16 cellular contexts compared by ENCODE assay signal in the genomic region with DNA sequence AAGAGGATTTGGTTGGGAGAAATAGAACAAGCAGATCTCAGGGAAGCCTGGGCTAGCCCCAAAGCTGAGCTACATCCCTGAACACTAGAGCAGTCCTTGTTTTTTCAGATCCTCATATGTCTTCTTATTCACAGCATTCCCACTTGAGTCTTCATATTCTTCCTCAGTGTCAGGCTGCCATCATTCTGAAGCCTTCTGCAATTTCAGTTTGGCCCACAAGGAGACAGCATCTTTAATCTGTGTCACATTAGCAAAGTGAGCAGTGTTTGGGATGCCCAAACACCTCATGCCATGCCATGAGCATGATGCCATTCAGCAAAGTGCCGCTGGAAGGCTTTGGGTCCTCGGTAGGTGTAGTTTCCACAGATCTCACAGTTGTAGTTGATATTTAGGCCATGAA. TPM values are rescaled to one million over a fixed set of nuclear protein-coding genes. Genes with fewer than 3 reads are reported as not detected.
DNase-seq lines count a peak whose midpoint lies in the region; ATAC-seq, FAIRE-seq and TF ChIP-seq lines count a peak whose summit lies in the region.
"Had no signal": no experiment of that assay in that cellular context is flagged by ENCODE, and none has a peak within 500 bp of the region (broad histone marks: within the 10 kb centered on the region; RNA-seq: fewer than 3 reads in every experiment).

No MANE protein-coding gene starts in this region.

- H3K4me1 Mint-ChIP-seq in HFFc6 (ENCODE audit: low read depth) (peaks cover 40% of the 10 kb centered on the region), H9 (peaks cover 9 to 19% of the 10 kb centered on the region in 2 experiments)
- H3K4me1 Mint-ChIP-seq: IgD-negative memory B cell had no signal

- no peaks in the 10 kb centered on the region for H3K79me2 ChIP-seq in K562 (ENCODE audit: control insufficient read depth, insufficient read depth, low read length)
- H3K79me2 ChIP-seq in H9 (ENCODE audit: insufficient read depth, low read length), result no peaks in the 10 kb centered on the region

- no peak for TF ChIP-seq RAD21 in K562 (CRISPR knock-in tag; conservative IDR thresholded peaks at IDR 0.05 in 1 of 2, IDR thresholded peaks at IDR 0.05 in 1 of 2)

- H3K27me3 ChIP-seq in A673 (replicated peaks; ENCODE audit: insufficient read depth, low read depth, low read length, poor library complexity) (no peaks in the 10 kb centered on the region), K562 (ENCODE audit: control insufficient read depth in 2 of 2, insufficient read depth in 2 of 2, low read length in 2 of 2) (peaks cover 0 to 25% of the 10 kb centered on the region in 2 experiments; a peak in 3 of 5 replicates), H9 (ENCODE audit: insufficient read depth, low read length) (no peaks in the 10 kb centered on the region)
- H3K27me3 ChIP-seq: Peyer's patch had no signal

- TF ChIP-seq CTCF in A673 (conservative IDR thresholded peaks at IDR 0.05; ENCODE audit: low read depth, low read length) (0 out of 2 replicates have a peak, but pooled peaks have one; percentile 29), HFFc6 (IDR thresholded peaks at IDR 0.05) (peak; percentile 55), K562 (IDR thresholded peaks at IDR 0.05 in 2 of 3, conservative IDR thresholded peaks at IDR 0.05 in 1 of 3; ENCODE audit: insufficient read depth in 2 of 3, low read depth in 1 of 3, low read length in 3 of 3) (peak in 1 of 3 experiments; percentile 40; a peak in 1 of 6 replicates), fibroblast of the aortic adventitia (IDR thresholded peaks at IDR 0.05; ENCODE audit: insufficient read depth, low read length) (peak; percentile 9), H9 (conservative IDR thresholded peaks at IDR 0.05) (no peak; the same call in 2 of the 3 replicates)

- intact Hi-C loops in A673 (cut with micrococcal nuclease; ENCODE audit: unreplicated experiment) (no loop called here), K562 (cut with micrococcal nuclease) (no loop called here)

- H4K20me1 ChIP-seq in K562 (replicated peaks; ENCODE audit: control insufficient read depth, insufficient read depth, low read length) (no peaks in the 10 kb centered on the region), H9 (ENCODE audit: control insufficient read depth, insufficient read depth, insufficient read length) (peaks cover 2% of the 10 kb centered on the region)

- POLR2A ChIA-PET in A673 (lab: Charles Lee; ENCODE audit: low non-redundant PET), result no interaction called here
- POLR2A ChIA-PET in K562 (lab: Yijun Ruan, JAX), result interaction anchor here (0.6 kb wide), 1 partner anchor 12 kb away, joined by 4 read pairs; no protein-coding TSS in a partner anchor

- H3K56ac ChIP-seq in H9 (ENCODE audit: insufficient read length, low read depth, low read length), result no peak overlapping the region

- H3K36me3 Mint-ChIP-seq in HFFc6 (ENCODE audit: low read depth) (peaks cover 41% of the 10 kb centered on the region), H9 (ENCODE audit: insufficient read depth in 1 of 3, low read depth in 3 of 3) (peaks cover 5 to 51% (median 45%) of the 10 kb centered on the region in 3 experiments; a peak in 6 of 7 replicates)
- H3K36me3 Mint-ChIP-seq: IgD-negative memory B cell had no signal

- CTCF ChIA-PET in A673 (lab: Charles Lee), result interaction anchor here (0.7 kb wide), 1 partner anchor 86 kb away, joined by 13 read pairs; no protein-coding TSS in a partner anchor
- CTCF ChIA-PET in K562 (lab: Yijun Ruan, JAX; ENCODE audit: low intra/inter-chr PET ratio), result no interaction called here

- H3K4me2 ChIP-seq in K562 (ENCODE audit: insufficient read depth, low read length) (no peak overlapping the region), H9 (ENCODE audit: insufficient read depth, insufficient read length, low read length) (no peak overlapping the region)
- H3K4me2 ChIP-seq: A549 had no signal

- no peak overlapping the region for H3K23ac ChIP-seq in H9 (ENCODE audit: insufficient read length, low read depth, low read length)

- WGBS in K562 (ENCODE audit: insufficient coverage, low coverage, missing lambda C conversion rate), result 0% methylated on average over 2 of the region's 2 CpGs
- WGBS in H9 (ENCODE audit: extremely low coverage, insufficient read length, low lambda C conversion rate), result no CpG with 5 or more reads among the region's 2 CpGs

- H3K4me3 Mint-ChIP-seq in HFFc6 (no peak overlapping the region), H9 (no peak overlapping the region)
- H3K4me3 Mint-ChIP-seq: IgD-negative memory B cell had no signal

- no peak overlapping the region for H2BK120ac ChIP-seq in H9 (ENCODE audit: low read depth, low read length, poor library complexity, severe bottlenecking)

- no peak overlapping the region for H4K8ac ChIP-seq in H9 (replicated peaks; ENCODE audit: insufficient read length, low read depth, low read length)

- H4K5ac ChIP-seq in H9 (ENCODE audit: insufficient read length, low read depth, low read length), result no peak overlapping the region

- no peak overlapping the region for H2AK5ac ChIP-seq in H9 (ENCODE audit: insufficient read length, low read length)

- H3T11ph ChIP-seq in H9 (ENCODE audit: low read length), result no peak overlapping the region

- H3K9ac ChIP-seq in K562 (ENCODE audit: insufficient read depth in 1 of 2, low read depth in 2 of 2, low read length in 2 of 2) (no peak overlapping the region), H9 (ENCODE audit: extremely low read depth, insufficient read length, low read length) (no peak overlapping the region)

- no peak overlapping the region for H2BK5ac ChIP-seq in H9 (ENCODE audit: insufficient read length, low read length)

- H3K36me3 ChIP-seq in A673 (ENCODE audit: insufficient read depth, low read length, poor library complexity, severe bottlenecking), result no peaks in the 10 kb centered on the region
- no peaks in the 10 kb centered on the region for H3K36me3 ChIP-seq in K562 (ENCODE audit: control insufficient read depth, insufficient read depth, low read length)

- H3K23me2 ChIP-seq in H9 (ENCODE audit: insufficient read length, low read depth, low read length, poor library complexity, severe bottlenecking), result no peaks in the 10 kb centered on the region

- H3K9me3 Mint-ChIP-seq in HFFc6, result no peaks in the 10 kb centered on the region
- H3K9me3 Mint-ChIP-seq in H9, result no peaks in the 10 kb centered on the region
- H3K9me3 Mint-ChIP-seq: IgD-negative memory B cell had no signal

- no peak for TF ChIP-seq EP300 in K562 (IDR thresholded peaks at IDR 0.05; ENCODE audit: low read length)

- BruUV-seq in A673 (replicated peaks; lab: Mats Ljungman, UMichigan) (no TSS peak), K562 (replicated peaks; lab: Mats Ljungman, UMichigan) (no TSS peak)

- H3K27ac Mint-ChIP-seq in HFFc6, result no peak overlapping the region
- H3K27ac Mint-ChIP-seq in H9, result no peak overlapping the region
- H3K27ac Mint-ChIP-seq: IgD-negative memory B cell had no signal

- H3K9me3 ChIP-seq in A673 (ENCODE audit: low read depth, low read length, poor library complexity, severe bottlenecking) (no peaks in the 10 kb centered on the region), K562 (replicated peaks; ENCODE audit: control insufficient read depth, insufficient read depth, low read depth, low read length) (no peaks in the 10 kb centered on the region), H9 (ENCODE audit: control insufficient read depth, low read depth, low read length) (no peaks in the 10 kb centered on the region)
- H3K9me3 ChIP-seq: A549, Peyer's patch had no signal

- H3K4me1 ChIP-seq in A673 (ENCODE audit: insufficient read depth, low read length, poor library complexity, severe bottlenecking) (no peaks in the 10 kb centered on the region), K562 (replicated peaks in 1 of 2; ENCODE audit: control insufficient read depth in 2 of 2, insufficient read depth in 2 of 2, low read length in 2 of 2) (no peaks in the 10 kb centered on the region), H9 (ENCODE audit: insufficient read depth, low read length) (no peaks in the 10 kb centered on the region)
- H3K4me1 ChIP-seq: Peyer's patch had no signal

- H3K4ac ChIP-seq in H9 (ENCODE audit: low read depth, low read length), result no peak overlapping the region

- no peaks in the 10 kb centered on the region for H3K79me1 ChIP-seq in H9 (ENCODE audit: insufficient read depth, low read depth, low read length, poor library complexity, severe bottlenecking)

- no peak overlapping the region for H2BK12ac ChIP-seq in H9 (ENCODE audit: insufficient read length, low read depth, low read length)

- no peaks in the 10 kb centered on the region for H3K9me1 ChIP-seq in K562 (ENCODE audit: control insufficient read depth, insufficient read depth, low read length)

- H3K14ac ChIP-seq in H9 (ENCODE audit: insufficient read depth, low read length), result no peak overlapping the region

- H3K27ac ChIP-seq in A673 (ENCODE audit: low read depth, low read length, poor library complexity, severe bottlenecking) (no peak overlapping the region), K562 (ENCODE audit: extremely low read depth, low read depth, low read length) (no peak overlapping the region), H9 (ENCODE audit: insufficient read length, low read depth, low read length) (no peak overlapping the region)
- H3K27ac ChIP-seq: A549, Peyer's patch had no signal

- H3K4me3 ChIP-seq in A673 (ENCODE audit: low read depth, low read length, poor library complexity, severe bottlenecking) (no peak overlapping the region), K562 (no peak overlapping the region), fibroblast of the aortic adventitia (ENCODE audit: low read depth, low read length) (no peak overlapping the region)
- H3K4me3 ChIP-seq: A549, Peyer's patch had no signal

- ATAC-seq in K562 (peak; percentile 23; the same call in 1 of the 3 replicates), GM18868 (IDR thresholded peaks at IDR 0.05; ENCODE audit: unreplicated experiment) (no peak)

- no peak overlapping the region for H4K91ac ChIP-seq in H9 (ENCODE audit: insufficient read length, low read depth, low read length)

- no peak overlapping the region for H2BK20ac ChIP-seq in H9 (ENCODE audit: low read depth, low read length, poor library complexity, severe bottlenecking)

- no peak for FAIRE-seq in K562 (lab: Jason Lieb, UNC)
- FAIRE-seq: A549, H54 had no signal

- no peak for DNase-seq in A673 (ENCODE audit: low spot score)
- DNase-seq in HFFc6, result no peak
- DNase-seq in K562 (ENCODE audit: extremely low read depth in 1 of 4, low spot score in 3 of 4), result no peak
- no peak for DNase-seq in fibroblast of the aortic adventitia (ENCODE audit: low read depth)
- no peak for DNase-seq in H9
- DNase-seq in SHP77 (lab: John Stamatoyannopoulos, UW), result no peak
- DNase-seq in HuH-7.5 (ENCODE audit: low spot score), result no peak
- DNase-seq: NCI-H1048, NCI-H345, NCI-H69, Peyer's patch, Right ventricle myocardium superior had no signal

- no peak for TF ChIP-seq POLR2A in K562 (conservative IDR thresholded peaks at IDR 0.05)

- H3K18ac ChIP-seq in H9 (ENCODE audit: insufficient read length, low read depth, low read length), result no peak overlapping the region

- H2AFZ ChIP-seq in K562 (ENCODE audit: low read depth, low read length), result no peak overlapping the region
- no peak overlapping the region for H2AFZ ChIP-seq in H9 (ENCODE audit: low read length)

- H3K27me3 Mint-ChIP-seq in HFFc6 (ENCODE audit: insufficient read depth) (peaks cover 1% of the 10 kb centered on the region), H9 (ENCODE audit: low read depth) (no peaks in the 10 kb centered on the region)
- H3K27me3 Mint-ChIP-seq: IgD-negative memory B cell had no signal

- no peak overlapping the region for H2BK15ac ChIP-seq in H9 (ENCODE audit: low read depth, low read length)

- in situ Hi-C loops in K562 (cut with MboI), result no loop called here

RNA-seq across cellular contexts. Expression of a gene that starts 56.6 kb away (rescaled TPM):
- total RNA-seq in A673 (2021) (0.13 and 0.31 TPM in 2 replicates), K562 (2014; rRNA removed) (not detected in 2 replicates), K562 (2014; rRNA removed; fragmentation: Illumina TruSeq; extraction: Trizol) (not detected in 2 replicates), K562 (2015; rRNA removed; fragmentation: Illumina TruSeq; extraction: Trizol) (not detected in 2 replicates), K562 (2021) (0.04 TPM in 1 of 2 replicates, not detected in the other), fibroblast of the aortic adventitia (ENCODE audit: low replicate concordance) (not detected in 2 replicates), H9 (2021) (0.64 and 0.77 TPM in 2 replicates)
- not detected for total RNA-seq in HFFc6 (2021; fragmentation: NEBNext Ultra II Directional; extraction: Animal tissue kit (Norgen Biotek cat#: 25700))
- total RNA-seq in K562 (2011; cell fraction: chromatin; rRNA removed; ENCODE audit: low replicate concordance), result not detected in 2 replicates
- 0.26 TPM in 1 of 2 replicates, not detected in the other for total RNA-seq in K562 (2011; cell fraction: nucleolus; rRNA removed)
- total RNA-seq in K562 (2011; cell fraction: nucleoplasm; rRNA removed), result 0.07 TPM in 1 of 2 replicates, not detected in the other
- polyA plus RNA-seq in K562 (2011; rRNA removed) (0.01 TPM in 2 replicates), K562 (2014; fragmentation: Illumina TruSeq; extraction: Trizol) (not detected in 2 replicates), K562 (2014; fragmentation: Nextera tagmentation; extraction: Ambion mirVana) (not detected), K562 (2014; rRNA removed) (0.15 TPM in 1 of 2 replicates, not detected in the other)
- not detected in 2 replicates for polyA plus RNA-seq in K562 (2011; cell fraction: cytosol; rRNA removed)
- 0.01 TPM in 1 of 2 replicates, not detected in the other for polyA plus RNA-seq in K562 (2011; cell fraction: nucleus; rRNA removed)
- polyA plus RNA-seq in K562 (2012), result 0.01 and 0.07 TPM in 2 replicates
- polyA minus RNA-seq in K562 (2011; rRNA and poly(A)+ RNA removed), result 0.04 TPM in 1 of 2 replicates, not detected in the other
- not detected in 2 replicates for polyA minus RNA-seq in K562 (2011; cell fraction: cytosol; rRNA and poly(A)+ RNA removed)
- polyA minus RNA-seq in K562 (2011; cell fraction: nucleus; rRNA and poly(A)+ RNA removed), result not detected in 2 replicates
- polyA plus RNA-seq: IgD-negative memory B cell had no signal
